Comparison of ENCODE assay signal across 8 cellular contexts in genomic region chr7:4883352-4884144, GRCh38. TPM values are rescaled to one million over a fixed set of nuclear protein-coding genes. Genes with fewer than 3 reads are reported as not detected.
DNase-seq lines count a peak whose midpoint lies in the region; ATAC-seq and TF ChIP-seq lines count a peak whose summit lies in the region.

Gene RADIL (minus strand): TSS chr7:4883716. CDS start chr7:4878139, 5,577 bp downstream.

- H3K36me3 ChIP-seq in DOHH2 (ENCODE audit: control insufficient read depth, low read length) (no peaks in the 10 kb centered on the region), iPS-18a (ENCODE audit: control insufficient read depth, low read depth, low read length) (no peaks in the 10 kb centered on the region), skeletal muscle satellite cell (ENCODE audit: insufficient read depth, low read length) (no peaks in the 10 kb centered on the region)

- no peaks in the 10 kb centered on the region for H3F3A ChIP-seq in DOHH2 (ENCODE audit: control insufficient read depth, insufficient read depth)

- no peaks in the 10 kb centered on the region for H3K9me2 ChIP-seq in DOHH2 (replicated peaks; ENCODE audit: control insufficient read depth, low read length)

- ATAC-seq in GM21528 (IDR thresholded peaks at IDR 0.05; ENCODE audit: low FRiP score, unreplicated experiment) = no peak

- no peaks in the 10 kb centered on the region for H3K79me2 ChIP-seq in DOHH2 (ENCODE audit: control insufficient read depth, low read length)

- H3K4me2 ChIP-seq in DOHH2 (ENCODE audit: low read length) (peak within 1 kb of the TSS; percentile 51), skeletal muscle satellite cell (ENCODE audit: low read length) (peak within 1 kb of the TSS; percentile 90)

- DNase-seq in HFF-Myc (ENCODE audit: extremely low read depth, low read depth) (peak; percentile 56), NCI-H1930 (lab: John Stamatoyannopoulos, UW) (peak; percentile 85 to 88), brain pericyte (ENCODE audit: low read depth, low spot score) (peak; percentile 37)

- H3K27me3 ChIP-seq in DOHH2 (ENCODE audit: control insufficient read depth, low read length) (peaks cover 13% of the 10 kb centered on the region), iPS-18a (ENCODE audit: control insufficient read depth, insufficient read depth, low read length) (peaks cover 14% of the 10 kb centered on the region), skeletal muscle satellite cell (ENCODE audit: control insufficient read depth, insufficient read depth, low read length) (peaks cover 15% of the 10 kb centered on the region)

- H3K4me3 ChIP-seq in DOHH2 (ENCODE audit: low read length) (peak within 1 kb of the TSS; percentile 38; the same call in 1 of the 2 replicates), HFF-Myc (replicated peaks; ENCODE audit: low read depth, low read length) (peak within 1 kb of the TSS; percentile 51), iPS-18a (ENCODE audit: low read length) (peak within 1 kb of the TSS; percentile 53), skeletal muscle satellite cell (ENCODE audit: low read length) (peak within 1 kb of the TSS; percentile 70)

- no peaks in the 10 kb centered on the region; the same call in 1 of the 2 replicates for H3K9me3 ChIP-seq in DOHH2 (ENCODE audit: control insufficient read depth, insufficient read depth, low read length)
- no peaks in the 10 kb centered on the region for H3K9me3 ChIP-seq in iPS-18a (ENCODE audit: control insufficient read depth, low read depth, low read length)
- no peaks in the 10 kb centered on the region for H3K9me3 ChIP-seq in skeletal muscle satellite cell (replicated peaks; ENCODE audit: low read length)

- H3K9ac ChIP-seq in iPS-18a (ENCODE audit: low read length) (peak within 1 kb of the TSS; percentile 50), skeletal muscle satellite cell (ENCODE audit: low read depth, low read length) (peak within 1 kb of the TSS; percentile 63)

- TF ChIP-seq CTCF in DOHH2 (IDR thresholded peaks at IDR 0.05; ENCODE audit: low read depth, low read length, poor library complexity, severe bottlenecking) = peak; percentile 79
- peak; percentile 84 for TF ChIP-seq CTCF in HFF-Myc (IDR thresholded peaks at IDR 0.05; ENCODE audit: low read depth, low read length, missing control alignments)
- peak; percentile 83 for TF ChIP-seq CTCF in VCaP (conservative IDR thresholded peaks at IDR 0.05)

- no peak within 1 kb of the TSS for H3K27ac ChIP-seq in DOHH2 (ENCODE audit: low read depth, low read length)
- peak within 1 kb of the TSS; percentile 8; the same call in 1 of the 2 replicates for H3K27ac ChIP-seq in VCaP
- H3K27ac ChIP-seq in iPS-18a (ENCODE audit: low read length) = no peak within 1 kb of the TSS

- H3K4me1 ChIP-seq in DOHH2 (ENCODE audit: control insufficient read depth, low read length) = no peaks in the 10 kb centered on the region
- H3K4me1 ChIP-seq in iPS-18a (ENCODE audit: control insufficient read depth, low read depth, low read length) = peaks cover 3% of the 10 kb centered on the region
- peaks cover 27% of the 10 kb centered on the region for H3K4me1 ChIP-seq in skeletal muscle satellite cell (ENCODE audit: control insufficient read depth, insufficient read depth, low read length)

- H4K20me1 ChIP-seq in DOHH2 (ENCODE audit: control insufficient read depth, insufficient read depth, low read depth, low read length) = no peaks in the 10 kb centered on the region

RNA-seq across cellular contexts. Expression of gene RADIL, which starts in this region (rescaled TPM):
- total RNA-seq in skeletal muscle satellite cell (2012; rRNA removed) = 1.3 and 2.3 TPM in 2 replicates
